ENCODE assay signal across 11 cellular contexts in genomic region chr1:31588751-31589515, GRCh38. TPM values are rescaled to one million over a fixed set of nuclear protein-coding genes. Genes with fewer than 3 reads are reported as not detected.
DNase-seq lines count a peak whose midpoint lies in the region; ATAC-seq and TF ChIP-seq lines count a peak whose summit lies in the region.
"Had no signal": no experiment of that assay in that cellular context is flagged by ENCODE, and none has a peak within 500 bp of the region (broad histone marks: within the 10 kb centered on the region; RNA-seq: fewer than 3 reads in every experiment).

No MANE protein-coding gene starts in this region.

- ATAC-seq in GM23338 (peak; percentile 57), GM19455 (IDR thresholded peaks at IDR 0.05; ENCODE audit: unreplicated experiment) (no peak)

- H3K36me3 Mint-ChIP-seq in GM23338 (ENCODE audit: low read depth) = no peaks in the 10 kb centered on the region
- H3K36me3 Mint-ChIP-seq in dendritic cell treated with granulocyte-macrophage colony-stimulating factor and Interleukin-4, amounts not matched to agents 40 ng/mL and 50 ng/mL, for 4 days (ENCODE audit: low read depth) = no peaks in the 10 kb centered on the region

- no peaks in the 10 kb centered on the region for H3K36me3 ChIP-seq in GM23338 (ENCODE audit: insufficient read depth)

- H3K9me3 Mint-ChIP-seq in GM23338 = no peaks in the 10 kb centered on the region
- no peaks in the 10 kb centered on the region for H3K9me3 Mint-ChIP-seq in dendritic cell treated with granulocyte-macrophage colony-stimulating factor and Interleukin-4, amounts not matched to agents 40 ng/mL and 50 ng/mL, for 4 days

- DNase-seq in GM23338 (ENCODE audit: low spot score) (peak; percentile 76), NCI-H1694 (lab: John Stamatoyannopoulos, UW) (no peak), NCI-H2171 (lab: John Stamatoyannopoulos, UW) (no peak), NCI-H2227 treated with DMSO at 0.1 percent for 48 hours (lab: John Stamatoyannopoulos, UW) (no peak)
- peak; percentile 11 for DNase-seq in stimulated activated CD8-positive, alpha-beta memory T cell treated with anti-CD3 and anti-CD28 coated beads, Interleukin-4, amount 100 ng/mL, for 48 hours
- DNase-seq: activated CD4-positive, CD25-positive, alpha-beta regulatory T cell treated with anti-CD3 and anti-CD28 coated beads, Interleukin-2, amount 50 U/mL, for 72 hours; erythroblast; NCI-H2029 had no signal

- peaks cover 26% of the 10 kb centered on the region for H3K4me1 ChIP-seq in GM23338 (ENCODE audit: insufficient read depth)

- H3K79me2 ChIP-seq in GM23338 (replicated peaks; ENCODE audit: insufficient read depth) = no peaks in the 10 kb centered on the region

- H4K20me1 ChIP-seq in GM23338 (replicated peaks; ENCODE audit: insufficient read depth) = peaks cover 4% of the 10 kb centered on the region; the same call in 1 of the 2 replicates

- peak overlapping the region; percentile 60 for H3K4me3 Mint-ChIP-seq in GM23338
- H3K4me3 Mint-ChIP-seq in dendritic cell treated with granulocyte-macrophage colony-stimulating factor and Interleukin-4, amounts not matched to agents 40 ng/mL and 50 ng/mL, for 4 days = peak overlapping the region; percentile 61

- H3K27me3 ChIP-seq in GM23338 (ENCODE audit: insufficient read depth) (peaks cover 17% of the 10 kb centered on the region), layer of hippocampus (ENCODE audit: control insufficient read depth, insufficient read depth, low read length) (peaks cover 4% of the 10 kb centered on the region)

- no peak for TF ChIP-seq CTCF in GM23338 (conservative IDR thresholded peaks at IDR 0.05; ENCODE audit: low read depth in 2 of 2)

- intact Hi-C loops in dendritic cell treated with granulocyte-macrophage colony-stimulating factor and Interleukin-4, amounts not matched to agents 40 ng/mL and 50 ng/mL, for 4 days (cut with micrococcal nuclease) = no loop called here

- H3K4me2 ChIP-seq in GM23338 = peak overlapping the region; percentile 82

- H3K27me3 Mint-ChIP-seq in GM23338 (ENCODE audit: insufficient read depth, low read depth, poor library complexity) = peaks cover 16% of the 10 kb centered on the region
- peaks cover 50% of the 10 kb centered on the region for H3K27me3 Mint-ChIP-seq in dendritic cell treated with granulocyte-macrophage colony-stimulating factor and Interleukin-4, amounts not matched to agents 40 ng/mL and 50 ng/mL, for 4 days

- H3K4me1 Mint-ChIP-seq in GM23338 = peaks cover 23% of the 10 kb centered on the region
- peaks cover 14% of the 10 kb centered on the region for H3K4me1 Mint-ChIP-seq in dendritic cell treated with granulocyte-macrophage colony-stimulating factor and Interleukin-4, amounts not matched to agents 40 ng/mL and 50 ng/mL, for 4 days (ENCODE audit: low read depth)

- no peaks in the 10 kb centered on the region for H3K9me2 ChIP-seq in GM23338 (ENCODE audit: insufficient read depth)

- no peak overlapping the region for H3K27ac Mint-ChIP-seq in GM23338
- no peak overlapping the region for H3K27ac Mint-ChIP-seq in dendritic cell treated with granulocyte-macrophage colony-stimulating factor and Interleukin-4, amounts not matched to agents 40 ng/mL and 50 ng/mL, for 4 days

- H3K27ac ChIP-seq in GM23338 (ENCODE audit: low read depth) = 0 out of 2 replicates have a peak overlapping the region, but pooled peaks have one; percentile 59
- peak overlapping the region; percentile 47 for H3K27ac ChIP-seq in layer of hippocampus (ENCODE audit: low read depth, low read length)

- H2AFZ ChIP-seq in GM23338 = peak overlapping the region; percentile 90

- H3K4me3 ChIP-seq in GM23338 = peak overlapping the region; percentile 64

- peaks cover 5% of the 10 kb centered on the region for H3F3A ChIP-seq in GM23338 (replicated peaks; ENCODE audit: low read depth)

TF ChIP-seq in GM23338, 12 proteins besides CTCF, POLR2A, EP300 and RAD21 (continues in another document):
- TF ChIP-seq POLR2AphosphoS5 (IDR thresholded peaks at IDR 0.05; ENCODE audit: low read depth) (no peak), EZH2 (IDR thresholded peaks at IDR 0.05; ENCODE audit: low read depth, unreplicated experiment) (no peak), EZH2phosphoT487 (IDR thresholded peaks at IDR 0.05; ENCODE audit: unreplicated experiment) (no peak), NANOG (IDR thresholded peaks at IDR 0.05; ENCODE audit: borderline replicate concordance) (no peak), ZNF462 (CRISPR knock-in tag; IDR thresholded peaks at IDR 0.05) (no peak), ZNF114 (CRISPR knock-in tag; IDR thresholded peaks at IDR 0.05) (no peak), ZNF331 (CRISPR knock-in tag; IDR thresholded peaks at IDR 0.05; ENCODE audit: low read depth) (no peak), CREB1 (CRISPR knock-in tag; IDR thresholded peaks at IDR 0.05; ENCODE audit: low read depth) (no peak), STAT1 (IDR thresholded peaks at IDR 0.05; ENCODE audit: unreplicated experiment) (no peak), ETS1 (IDR thresholded peaks at IDR 0.05) (no peak), JUNB (IDR thresholded peaks at IDR 0.05; ENCODE audit: unreplicated experiment) (no peak)

RNA-seq across cellular contexts. Expression of gene TINAGL1, which starts 12.6 kb away (rescaled TPM):
- total RNA-seq in GM23338 (2014; rRNA removed; shearing (Covaris generic)) = 15.8 and 20.4 TPM in 2 replicates
- polyA plus RNA-seq in GM23338 (2016; fragmentation: Nextera tagmentation; extraction: Ambion mirVana) = 6.2 and 6.8 TPM in 2 replicates

RNA-seq across cellular contexts. Expression of gene HCRTR1, which starts 28.6 kb away (rescaled TPM):
- 1.0 TPM in 1 of 2 replicates, not detected in the other for total RNA-seq in GM23338 (2014; rRNA removed; shearing (Covaris generic))
- 0.15 TPM in 1 of 2 replicates, not detected in the other for polyA plus RNA-seq in GM23338 (2016; fragmentation: Nextera tagmentation; extraction: Ambion mirVana)

RNA-seq across cellular contexts. Expression of gene PEF1, which starts 55.7 kb away (rescaled TPM):
- 60.5 and 68.5 TPM in 2 replicates for total RNA-seq in GM23338 (2014; rRNA removed; shearing (Covaris generic))
- 22.0 and 22.3 TPM in 2 replicates for polyA plus RNA-seq in GM23338 (2016; fragmentation: Nextera tagmentation; extraction: Ambion mirVana)

Comparison
In these comparisons a context has a peak if more than half of its experiments do, and no peak if none do; other contexts are left out.
1. DNase-seq: peak in GM23338 (single experiment) and stimulated activated CD8-positive, alpha-beta memory T cell treated with anti-CD3 and anti-CD28 coated beads, Interleukin-4, amount 100 ng/mL, for 48 hours (single experiment); none in NCI-H1694 (single experiment), NCI-H2171 (single experiment) and NCI-H2227 treated with DMSO at 0.1 percent for 48 hours (single experiment).